2 cellular contexts compared by ENCODE assay signal in genomic region chr3:119145128-119145499, GRCh38.
TF ChIP-seq lines count a peak whose summit lies in the region.

No MANE protein-coding gene starts in this region.

TF ChIP-seq in HCT116, 20 proteins besides CTCF, POLR2A, EP300 and RAD21:
- TF ChIP-seq YY1 (IDR thresholded peaks at IDR 0.05; ENCODE audit: extremely low read depth, insufficient replicate concordance, low read depth, low read length) (no peak), SRF (IDR thresholded peaks at IDR 0.05; ENCODE audit: low read depth) (no peak), ATF3 (IDR thresholded peaks at IDR 0.05) (no peak), CEBPB (IDR thresholded peaks at IDR 0.05; ENCODE audit: low read depth) (no peak), ZNF274 (IDR thresholded peaks at IDR 0.05; ENCODE audit: low read depth, low read length) (no peak), FOSL1 (IDR thresholded peaks at IDR 0.05; ENCODE audit: low read depth) (no peak)
TF ChIP-seq in HCT116: peak in this region for 0.

TF ChIP-seq in IMR-90, 13 proteins besides CTCF, POLR2A, EP300 and RAD21:
- no peak for TF ChIP-seq MAZ (IDR thresholded peaks at IDR 0.05; ENCODE audit: borderline replicate concordance, low read depth, low read length)
- TF ChIP-seq ELK1 (IDR thresholded peaks at IDR 0.05; ENCODE audit: borderline replicate concordance, low read depth, low read length): no peak
- no peak for TF ChIP-seq MAFK (IDR thresholded peaks at IDR 0.05; ENCODE audit: low read depth, low read length)
- no peak for TF ChIP-seq MXI1 (IDR thresholded peaks at IDR 0.05; ENCODE audit: borderline replicate concordance, low read depth, low read length)
- no peak for TF ChIP-seq CHD1 (IDR thresholded peaks at IDR 0.05; ENCODE audit: low read depth, low read length)
- no peak for TF ChIP-seq SMC3 (IDR thresholded peaks at IDR 0.05; ENCODE audit: low read depth, low read length)
- no peak for TF ChIP-seq RFX5 (IDR thresholded peaks at IDR 0.05; ENCODE audit: low read depth, low read length)
- TF ChIP-seq USF2 (IDR thresholded peaks at IDR 0.05; ENCODE audit: low read depth, low read length): no peak
- no peak for TF ChIP-seq BHLHE40 (IDR thresholded peaks at IDR 0.05; ENCODE audit: low read depth, low read length)
- no peak for TF ChIP-seq CEBPB (IDR thresholded peaks at IDR 0.05; ENCODE audit: low read depth, low read length)
- TF ChIP-seq RCOR1 (IDR thresholded peaks at IDR 0.05; ENCODE audit: insufficient replicate concordance, low read length): no peak
